Comparison of ENCODE assay signal across 8 cellular contexts in genomic region chr1:24415910-24416665, GRCh38. TPM values are rescaled to one million over a fixed set of nuclear protein-coding genes. Genes with fewer than 3 reads are reported as not detected.
DNase-seq lines count a peak whose midpoint lies in the region; ATAC-seq and TF ChIP-seq lines count a peak whose summit lies in the region.

No MANE protein-coding gene starts in this region.

- H3K4me1 ChIP-seq in GM23338 (ENCODE audit: insufficient read depth) (peaks cover 18% of the 10 kb centered on the region), mucosa of rectum (ENCODE audit: control insufficient read depth in 2 of 2, insufficient read depth in 2 of 2, low read length in 2 of 2) (peaks cover 40 to 52% of the 10 kb centered on the region in 2 donors)

- peaks cover 6% of the 10 kb centered on the region for H3K27me3 Mint-ChIP-seq in GM23338 (ENCODE audit: insufficient read depth, low read depth, poor library complexity)
- H3K27me3 Mint-ChIP-seq in dendritic cell treated with granulocyte-macrophage colony-stimulating factor and Interleukin-4, amounts not matched to agents 40 ng/mL and 50 ng/mL, for 4 days: no peaks in the 10 kb centered on the region

- no peaks in the 10 kb centered on the region for H4K20me1 ChIP-seq in GM23338 (replicated peaks; ENCODE audit: insufficient read depth)

- peak overlapping the region; percentile 72 for H2AFZ ChIP-seq in GM23338

- H3K27ac Mint-ChIP-seq in GM23338: no peak overlapping the region
- H3K27ac Mint-ChIP-seq in dendritic cell treated with granulocyte-macrophage colony-stimulating factor and Interleukin-4, amounts not matched to agents 40 ng/mL and 50 ng/mL, for 4 days: peak overlapping the region; percentile 79

- no peaks in the 10 kb centered on the region for H3K9me3 ChIP-seq in mucosa of rectum (ENCODE audit: control insufficient read depth in 2 of 2, low read length in 2 of 2)

- peaks cover 9% of the 10 kb centered on the region; the same call in 1 of the 2 replicates for H3K79me2 ChIP-seq in GM23338 (replicated peaks; ENCODE audit: insufficient read depth)

- H3K4me1 Mint-ChIP-seq in GM23338: peaks cover 25% of the 10 kb centered on the region
- peaks cover 69% of the 10 kb centered on the region for H3K4me1 Mint-ChIP-seq in dendritic cell treated with granulocyte-macrophage colony-stimulating factor and Interleukin-4, amounts not matched to agents 40 ng/mL and 50 ng/mL, for 4 days (ENCODE audit: low read depth)

- peak overlapping the region; percentile 88 for H3K4me2 ChIP-seq in GM23338

- H3K9me3 Mint-ChIP-seq in GM23338: no peaks in the 10 kb centered on the region
- no peaks in the 10 kb centered on the region for H3K9me3 Mint-ChIP-seq in dendritic cell treated with granulocyte-macrophage colony-stimulating factor and Interleukin-4, amounts not matched to agents 40 ng/mL and 50 ng/mL, for 4 days

- H3K27me3 ChIP-seq in GM23338 (ENCODE audit: insufficient read depth): no peaks in the 10 kb centered on the region
- H3K27me3 ChIP-seq in mucosa of rectum (ENCODE audit: control insufficient read depth in 2 of 2, insufficient read depth in 2 of 2, low read length in 2 of 2): no peaks in the 10 kb centered on the region

- H3K9ac ChIP-seq in mucosa of rectum (ENCODE audit: low read depth in 1 of 2, low read length in 2 of 2): peak overlapping the region; percentile 79 to 90

- no peak for TF ChIP-seq CTCF in GM23338 (conservative IDR thresholded peaks at IDR 0.05; ENCODE audit: low read depth in 2 of 2)

- DNase-seq in DMS 273 (lab: John Stamatoyannopoulos, UW; ENCODE audit: unreplicated experiment) (peak; percentile 65), DMS 273 treated with DMSO at 0.1 percent for 48 hours (lab: John Stamatoyannopoulos, UW) (no peak), GM23338 (ENCODE audit: low spot score) (peak; percentile 53), OCI-M1 (lab: John Stamatoyannopoulos, UW) (peak; percentile 43), HK-2 (ENCODE audit: unreplicated experiment) (no peak)

- H3K4me3 ChIP-seq in GM23338: peak overlapping the region; percentile 68
- peak overlapping the region; percentile 92 to 98 for H3K4me3 ChIP-seq in mucosa of rectum (ENCODE audit: low read length in 2 of 2)

- intact Hi-C loops in dendritic cell treated with granulocyte-macrophage colony-stimulating factor and Interleukin-4, amounts not matched to agents 40 ng/mL and 50 ng/mL, for 4 days (cut with micrococcal nuclease): loop anchor here (5.0 kb wide), 3 partner anchors 91 to 226 kb away; partner anchors contain the start of gene SRRM1

- ATAC-seq in GM23338 (peak; percentile 4), GM18520 (IDR thresholded peaks at IDR 0.05; ENCODE audit: unreplicated experiment) (no peak)

- peak overlapping the region; percentile 97 for H3K4me3 Mint-ChIP-seq in GM23338
- peak overlapping the region; percentile 94 for H3K4me3 Mint-ChIP-seq in dendritic cell treated with granulocyte-macrophage colony-stimulating factor and Interleukin-4, amounts not matched to agents 40 ng/mL and 50 ng/mL, for 4 days

- H3K27ac ChIP-seq in GM23338 (ENCODE audit: low read depth): no peak overlapping the region
- H3K27ac ChIP-seq in mucosa of rectum (ENCODE audit: low read depth in 2 of 2, low read length in 2 of 2): peak overlapping the region; percentile 71 to 81

- H3K36me3 Mint-ChIP-seq in GM23338 (ENCODE audit: low read depth): peaks cover 3% of the 10 kb centered on the region
- H3K36me3 Mint-ChIP-seq in dendritic cell treated with granulocyte-macrophage colony-stimulating factor and Interleukin-4, amounts not matched to agents 40 ng/mL and 50 ng/mL, for 4 days (ENCODE audit: low read depth): peaks cover 24% of the 10 kb centered on the region

- no peaks in the 10 kb centered on the region for H3K9me2 ChIP-seq in GM23338 (ENCODE audit: insufficient read depth)

- no peaks in the 10 kb centered on the region; the same call in 1 of the 2 replicates for H3K36me3 ChIP-seq in GM23338 (ENCODE audit: insufficient read depth)
- H3K36me3 ChIP-seq in mucosa of rectum (ENCODE audit: control insufficient read depth in 2 of 2, insufficient read depth in 2 of 2, low read length in 2 of 2): peaks cover 0 to 7% of the 10 kb centered on the region in 2 donors

- H3F3A ChIP-seq in GM23338 (replicated peaks; ENCODE audit: low read depth): peaks cover 6% of the 10 kb centered on the region

TF ChIP-seq in GM23338, 12 proteins besides CTCF, POLR2A, EP300 and RAD21 (continues in another document):
- no peak for TF ChIP-seq STAT1 (IDR thresholded peaks at IDR 0.05; ENCODE audit: unreplicated experiment)
- no peak for TF ChIP-seq ZNF331 (CRISPR knock-in tag; IDR thresholded peaks at IDR 0.05; ENCODE audit: low read depth)
- TF ChIP-seq NANOG (IDR thresholded peaks at IDR 0.05; ENCODE audit: borderline replicate concordance): no peak
- TF ChIP-seq ZNF462 (CRISPR knock-in tag; IDR thresholded peaks at IDR 0.05): no peak
- TF ChIP-seq EZH2 (IDR thresholded peaks at IDR 0.05; ENCODE audit: low read depth, unreplicated experiment): no peak
- no peak for TF ChIP-seq ZNF114 (CRISPR knock-in tag; IDR thresholded peaks at IDR 0.05)
- TF ChIP-seq JUNB (IDR thresholded peaks at IDR 0.05; ENCODE audit: unreplicated experiment): no peak
- no peak for TF ChIP-seq ETS1 (IDR thresholded peaks at IDR 0.05)

RNA-seq across cellular contexts. Expression of gene NIPAL3, which starts 0.5 kb away (rescaled TPM):
- total RNA-seq in GM23338 (2014; rRNA removed; shearing (Covaris generic)): 8.6 and 9.6 TPM in 2 replicates
- polyA plus RNA-seq in GM23338 (2016; fragmentation: Nextera tagmentation; extraction: Ambion mirVana): 4.6 and 5.5 TPM in 2 replicates

RNA-seq across cellular contexts. Expression of gene STPG1, which starts 2.5 kb away (rescaled TPM):
- total RNA-seq in GM23338 (2014; rRNA removed; shearing (Covaris generic)): 6.5 and 8.2 TPM in 2 replicates
- 9.9 and 11.4 TPM in 2 replicates for polyA plus RNA-seq in GM23338 (2016; fragmentation: Nextera tagmentation; extraction: Ambion mirVana)

Comparison
In these comparisons a context has a peak if more than half of its experiments do, and no peak if none do; other contexts are left out.
1. DNase-seq: peak in DMS 273 (single experiment), GM23338 (single experiment) and OCI-M1 (single experiment); none in DMS 273 treated with DMSO at 0.1 percent for 48 hours (single experiment) and HK-2 (single experiment).